12 cellular contexts compared by ENCODE assay signal in genomic region chr18:79740047-79740446, GRCh38. TPM values are rescaled to one million over a fixed set of nuclear protein-coding genes. Genes with fewer than 3 reads are reported as not detected.
"Had no signal": no experiment of that assay in that cellular context is flagged by ENCODE, and none has a peak within 500 bp of the region (broad histone marks: within the 10 kb centered on the region; RNA-seq: fewer than 3 reads in every experiment).

No MANE protein-coding gene starts in this region.

RNA-seq across cellular contexts. Expression of gene KCNG2, which starts 57.7 kb away (rescaled TPM):
- total RNA-seq: left colon; left ventricle myocardium inferior; mucosa of gallbladder; naive thymus-derived CD8-positive, alpha-beta T cell; neural crest cell; osteocyte; progenitor cell of endocrine pancreas; pulmonary artery endothelial cell; right atrium auricular region; right lobe of liver; vagina had no signal
- polyA plus RNA-seq: keratinocyte; naive thymus-derived CD8-positive, alpha-beta T cell had no signal
